In the genomic region with DNA sequence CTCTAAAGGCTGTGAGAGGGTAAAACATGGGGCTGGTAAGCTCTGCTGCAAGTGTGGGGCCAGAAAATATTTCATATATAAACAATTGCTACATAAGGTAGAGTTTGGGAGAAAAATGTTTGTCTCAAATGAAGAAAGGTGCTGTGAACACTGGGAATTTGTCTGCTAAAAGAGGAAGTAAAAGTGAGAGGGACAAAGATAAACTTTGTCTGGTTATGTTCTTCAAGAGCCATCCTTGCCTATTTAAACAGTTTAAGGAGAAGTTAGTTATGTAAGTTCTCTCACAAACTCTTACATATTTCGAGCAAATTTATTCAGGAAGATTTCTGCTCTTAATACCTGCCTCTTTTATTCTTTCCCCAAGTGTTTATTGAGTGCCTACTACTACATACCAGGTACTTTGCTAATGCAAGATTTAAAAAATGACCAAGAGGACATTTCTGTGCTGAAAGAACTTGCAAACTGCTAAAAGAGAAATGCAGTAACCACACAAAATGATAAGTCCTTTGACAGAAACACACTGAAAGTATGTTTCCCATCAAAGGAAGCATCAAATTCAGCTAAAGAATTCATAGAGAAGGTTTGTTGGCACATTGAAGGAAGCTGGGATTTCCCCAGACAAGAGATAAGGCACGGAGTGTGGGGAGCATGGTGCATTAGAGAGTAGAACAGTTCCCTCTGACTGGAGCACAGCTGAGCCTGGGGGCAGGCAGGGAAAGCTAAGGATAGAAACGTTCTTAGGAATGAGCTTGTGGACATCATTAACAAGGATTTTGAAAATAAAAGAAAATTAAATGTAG, we compare ENCODE assay signal across 17 cellular contexts.
A peak's percentile ranks its signal among the peaks of the same experiment; 100 is the strongest.
DNase-seq lines count a peak whose midpoint lies in the region; ATAC-seq, FAIRE-seq and TF ChIP-seq lines count a peak whose summit lies in the region.
"Had no signal": no experiment of that assay in that cellular context is flagged by ENCODE, and none has a peak within 500 bp of the region (broad histone marks: within the 10 kb centered on the region; RNA-seq: fewer than 3 reads in every experiment).

No MANE protein-coding gene starts in this region.

- no peak for TF ChIP-seq EP300 in A549 (IDR thresholded peaks at IDR 0.05)

- H3K4me1 ChIP-seq in A549, result peaks cover 24% of the 10 kb centered on the region
- H3K4me1 ChIP-seq: Caco-2 had no signal

- CTCF ChIA-PET in A549 (lab: Yijun Ruan, JAX), result interaction anchor here (1.1 kb wide), 1 partner anchor 255 kb away, joined by 4 read pairs; no protein-coding TSS in a partner anchor

- 36% methylated on average over 3 of the region's 3 CpGs for WGBS in A549 (ENCODE audit: missing lambda C conversion rate)

- H3K9me3 ChIP-seq in A549, result no peaks in the 10 kb centered on the region
- H3K9me3 ChIP-seq: Caco-2 had no signal

- TF ChIP-seq POLR2A in A549 (IDR thresholded peaks at IDR 0.05; ENCODE audit: low read length), result no peak

- no peak overlapping the region for H3K4me3 Mint-ChIP-seq in endothelial cell (ENCODE audit: unreplicated experiment)
- H3K4me3 Mint-ChIP-seq: endodermal cell had no signal

- H3K27me3 Mint-ChIP-seq in endothelial cell (ENCODE audit: unreplicated experiment), result peaks cover 4% of the 10 kb centered on the region

- POLR2A ChIA-PET in A549 (lab: Yijun Ruan, JAX), result no interaction called here

- H3K4me1 Mint-ChIP-seq in endothelial cell (ENCODE audit: unreplicated experiment), result peaks cover 10% of the 10 kb centered on the region

- no peak overlapping the region for H3K4me3 ChIP-seq in A549

- no peaks in the 10 kb centered on the region for H3K9me3 Mint-ChIP-seq in endothelial cell (ENCODE audit: unreplicated experiment)

- no peak for DNase-seq in A549 (ENCODE audit: low read depth in 1 of 2, low spot score in 1 of 2)
- DNase-seq in NCI-H226, result peak; percentile 94
- peak; percentile 7 for DNase-seq in endothelial cell (ENCODE audit: low spot score)
- DNase-seq in activated effector memory CD4-positive, alpha-beta T cell treated with Interleukin-2 at 50 U/mL for 16 hours, result no peak
- no peak for DNase-seq in activated T-cell treated with anti-CD3 and anti-CD28 coated beads, Interleukin-2, amount 50 U/mL, for 48 hours
- DNase-seq: activated CD4-positive, alpha-beta T cell treated with anti-CD3 and anti-CD28 coated beads, Interleukin-2, amount 50 U/mL, for 4 hours; Caco-2; endodermal cell; KG1; NCI-H524; RPMI8226; stimulated activated CD4-positive, alpha-beta T cell treated with anti-CD3 and anti-CD28 coated beads, Interleukin-1b, Interleukin-23, amount 100 ng/mL, for 48 hours had no signal

- H3K4me2 ChIP-seq in A549, result peak overlapping the region; percentile 62; the same call in 2 of the 3 replicates

- ATAC-seq in A549 (no peak), GM19463 (IDR thresholded peaks at IDR 0.05; ENCODE audit: unreplicated experiment) (peak; percentile 48), GM21528 (IDR thresholded peaks at IDR 0.05; ENCODE audit: low FRiP score, unreplicated experiment) (no peak), HG03196 (IDR thresholded peaks at IDR 0.05; ENCODE audit: unreplicated experiment) (no peak)

- no peak overlapping the region for H3K27ac Mint-ChIP-seq in endothelial cell (ENCODE audit: unreplicated experiment)
- H3K27ac Mint-ChIP-seq: endodermal cell had no signal

- no peak overlapping the region for H3K27ac ChIP-seq in A549

- TF ChIP-seq RAD21 in A549 (conservative IDR thresholded peaks at IDR 0.05 in 1 of 2, IDR thresholded peaks at IDR 0.05 in 1 of 2), result no peak

- no peak for FAIRE-seq in A549 (lab: Jason Lieb, UNC)
- FAIRE-seq: frontal cortex, keratinocyte had no signal

- no peaks in the 10 kb centered on the region for H3K36me3 Mint-ChIP-seq in endothelial cell (ENCODE audit: low read depth, unreplicated experiment)

- TF ChIP-seq CTCF in A549 (IDR thresholded peaks at IDR 0.05) (no peak), endothelial cell (IDR thresholded peaks at IDR 0.05; ENCODE audit: unreplicated experiment) (no peak)

TF ChIP-seq in A549, 52 proteins besides CTCF, POLR2A, EP300 and RAD21:
- no peak for TF ChIP-seq FOXS1 (CRISPR knock-in tag; IDR thresholded peaks at IDR 0.05)
- no peak for TF ChIP-seq NR3C1 (IDR thresholded peaks at IDR 0.05)
- no peak for TF ChIP-seq HEYL (CRISPR knock-in tag; IDR thresholded peaks at IDR 0.05)
- TF ChIP-seq, protein P1, sequence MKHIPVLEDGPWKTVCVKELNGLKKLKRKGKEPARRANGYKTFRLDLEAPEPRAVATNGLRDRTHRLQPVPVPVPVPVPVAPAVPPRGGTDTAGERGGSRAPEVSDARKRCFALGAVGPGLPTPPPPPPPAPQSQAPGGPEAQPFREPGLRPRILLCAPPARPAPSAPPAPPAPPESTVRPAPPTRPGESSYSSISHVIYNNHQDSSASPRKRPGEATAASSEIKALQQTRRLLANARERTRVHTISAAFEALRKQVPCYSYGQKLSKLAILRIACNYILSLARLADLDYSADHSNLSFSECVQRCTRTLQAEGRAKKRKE (CRISPR knock-in tag; IDR thresholded peaks at IDR 0.05; ENCODE audit: low read depth), result no peak
- TF ChIP-seq, protein P2, sequence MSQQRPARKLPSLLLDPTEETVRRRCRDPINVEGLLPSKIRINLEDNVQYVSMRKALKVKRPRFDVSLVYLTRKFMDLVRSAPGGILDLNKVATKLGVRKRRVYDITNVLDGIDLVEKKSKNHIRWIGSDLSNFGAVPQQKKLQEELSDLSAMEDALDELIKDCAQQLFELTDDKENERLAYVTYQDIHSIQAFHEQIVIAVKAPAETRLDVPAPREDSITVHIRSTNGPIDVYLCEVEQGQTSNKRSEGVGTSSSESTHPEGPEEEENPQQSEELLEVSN (IDR thresholded peaks at IDR 0.05; ENCODE audit: borderline replicate concordance, low read depth), result no peak
- no peak for TF ChIP-seq ZSCAN20 (CRISPR knock-in tag; IDR thresholded peaks at IDR 0.05)
- TF ChIP-seq KDM1A (IDR thresholded peaks at IDR 0.05; ENCODE audit: low read depth), result no peak
- no peak for TF ChIP-seq EHF (CRISPR knock-in tag; IDR thresholded peaks at IDR 0.05)

Comparison
In these comparisons a context has a peak if more than half of its experiments do, and no peak if none do; other contexts are left out.
1. DNase-seq: peak in NCI-H226 (single experiment) and endothelial cell (single experiment); none in A549 (0 of 2), activated effector memory CD4-positive, alpha-beta T cell treated with Interleukin-2 at 50 U/mL for 16 hours (single experiment) and activated T-cell treated with anti-CD3 and anti-CD28 coated beads, Interleukin-2, amount 50 U/mL, for 48 hours (0 of 2).